Comparison of ENCODE assay signal across 27 cellular contexts in genomic region chr9:89963280-89963679, GRCh38.
"Had no signal": no experiment of that assay in that cellular context is flagged by ENCODE, and none has a peak within 500 bp of the region (broad histone marks: within the 10 kb centered on the region; RNA-seq: fewer than 3 reads in every experiment).

No MANE protein-coding gene starts in this region.

- H3K4me3 Mint-ChIP-seq: activated CD8-positive, alpha-beta T cell treated with anti-CD3 and anti-CD28 coated beads, Interleukin-2, amount 10 ng/mL, durations not matched to agents 7 days and 5 days; activated naive CD4-positive, alpha-beta T cell treated with anti-CD3 and anti-CD28 coated beads for 36 hours; activated T-cell treated with anti-CD3 and anti-CD28 coated beads, Interleukin-2, amount 50 U/mL, for 24 hours had no signal

- H3K27me3 ChIP-seq: adrenal gland, body of pancreas, SJCRH30 had no signal

- H3K4me3 ChIP-seq: adrenal gland, body of pancreas, SJCRH30, SK-N-MC had no signal

- H3K27ac ChIP-seq: body of pancreas, SK-N-MC, WERI-Rb-1 had no signal

- H3K9me3 Mint-ChIP-seq: activated naive CD4-positive, alpha-beta T cell treated with anti-CD3 and anti-CD28 coated beads for 36 hours; activated T-cell treated with anti-CD3 and anti-CD28 coated beads, Interleukin-2, amount 50 U/mL, for 24 hours; activated T-helper 2 cell treated with anti-CD3 and anti-CD28 coated beads, Interferon-gamma antibody, Interleukin-2, Interleukin-4, amounts not matched to agents 10 μg/mL and 5 μg/mL and 100 μg/mL, durations not matched to agents 14 hours and 24 hours and 36 hours had no signal

- H3K27ac Mint-ChIP-seq: activated CD8-positive, alpha-beta T cell treated with anti-CD3 and anti-CD28 coated beads, Interleukin-2, amount 10 ng/mL, durations not matched to agents 7 days and 5 days; activated naive CD4-positive, alpha-beta T cell treated with anti-CD3 and anti-CD28 coated beads for 36 hours; activated naive CD4-positive, alpha-beta T cell treated with anti-CD3 and anti-CD28 coated beads, Interleukin-2, amount 50 U/mL, for 72 hours; activated T-cell treated with anti-CD3 and anti-CD28 coated beads, Interleukin-2, amount 50 U/mL, for 24 hours; activated T-helper 2 cell treated with anti-CD3 and anti-CD28 coated beads, Interferon-gamma antibody, Interleukin-2, Interleukin-4, amounts not matched to agents 10 μg/mL and 5 μg/mL and 100 μg/mL, durations not matched to agents 14 hours and 24 hours and 36 hours had no signal

- H3K36me3 ChIP-seq: adrenal gland, SJCRH30, WERI-Rb-1 had no signal

- DNase-seq: activated CD4-positive, alpha-beta T cell treated with anti-CD3 and anti-CD28 coated beads for 1 hour; activated CD4-positive, alpha-beta T cell treated with anti-CD3 and anti-CD28 coated beads, Interleukin-2, amount 50 U/mL, for 48 hours; activated CD4-positive, CD25-positive, alpha-beta regulatory T cell; activated CD8-positive, alpha-beta T cell treated with anti-CD3 and anti-CD28 coated beads, Interleukin-2, amount 10 ng/mL, durations not matched to agents 7 days and 5 days; activated gamma-delta T cell; activated naive CD4-positive, alpha-beta T cell treated with anti-CD3 and anti-CD28 coated beads for 36 hours; activated T-cell treated with anti-CD3 and anti-CD28 coated beads, Interleukin-2, amount 50 U/mL, for 24 hours; adrenal gland; body of pancreas; central memory CD4-positive, alpha-beta T cell; Karpas-422; KBM-7; NCI-H1105; NCI-H1417 treated with DMSO at 0.1 percent for 48 hours; NCI-H187 treated with DMSO at 0.1 percent for 48 hours; NCI-H2081; NCI-H345; NCI-H524 treated with DMSO at 0.1 percent for 48 hours; SHP77; SJCRH30; T1000; WERI-Rb-1 had no signal

- ATAC-seq: activated CD8-positive, alpha-beta T cell treated with anti-CD3 and anti-CD28 coated beads, Interleukin-2, amount 10 ng/mL, durations not matched to agents 7 days and 5 days; activated naive CD4-positive, alpha-beta T cell treated with anti-CD3 and anti-CD28 coated beads, Interleukin-2, amount 50 U/mL, for 72 hours; body of pancreas; Panc1 had no signal

- H3K27me3 Mint-ChIP-seq: activated T-cell treated with anti-CD3 and anti-CD28 coated beads, Interleukin-2, amount 50 U/mL, for 24 hours had no signal

- H3K4me1 ChIP-seq: body of pancreas had no signal

- H3K9me3 ChIP-seq: adrenal gland, body of pancreas, SJCRH30 had no signal

- FAIRE-seq: astrocyte had no signal

- H3K36me3 Mint-ChIP-seq: activated naive CD4-positive, alpha-beta T cell treated with anti-CD3 and anti-CD28 coated beads, Interleukin-2, amount 50 U/mL, for 72 hours had no signal
